In the genomic region with DNA sequence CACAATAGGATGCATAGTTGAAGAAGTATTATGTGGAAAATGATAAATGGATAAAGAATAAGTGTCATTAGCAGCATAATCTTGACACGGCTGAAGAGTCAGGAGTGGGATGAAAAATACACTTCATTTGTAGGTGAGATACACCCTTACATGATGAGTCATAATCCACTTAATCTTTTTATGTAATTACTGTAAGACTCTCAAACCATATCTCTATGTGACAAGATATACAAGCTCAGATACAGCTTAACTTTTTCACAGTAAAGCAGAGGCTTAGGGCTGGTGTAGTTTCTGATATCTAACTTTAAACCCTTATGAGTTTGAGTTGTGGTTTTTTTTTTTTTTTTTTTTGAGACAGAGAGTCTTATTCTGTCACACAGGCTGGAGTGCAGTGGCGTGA, we compare ENCODE assay signal across 2 cellular contexts.
TF ChIP-seq lines count a peak whose summit lies in the region.

No MANE protein-coding gene starts in this region.

TF ChIP-seq in HepG2, 621 proteins besides CTCF, POLR2A, EP300 and RAD21:
- TF ChIP-seq ARNT2 (CRISPR knock-in tag; IDR thresholded peaks at IDR 0.05; ENCODE audit: low read depth) (no peak), CREB1 (IDR thresholded peaks at IDR 0.05) (0 out of 2 replicates have a peak, but pooled peaks have one; percentile 4), CREB1 (CRISPR knock-in tag; IDR thresholded peaks at IDR 0.05) (no peak)

TF ChIP-seq in K562, 482 proteins besides CTCF, POLR2A, EP300 and RAD21:
- TF ChIP-seq TRIM28 (IDR thresholded peaks at IDR 0.05) = no peak
- no peak for TF ChIP-seq THRA (IDR thresholded peaks at IDR 0.05)
- peak; percentile 35; the same call in 1 of the 2 replicates for TF ChIP-seq FOSL1 (tag; conservative IDR thresholded peaks at IDR 0.05)
- no peak for TF ChIP-seq ZNF24 (IDR thresholded peaks at IDR 0.05)
- TF ChIP-seq ZNF780A (CRISPR knock-in tag; IDR thresholded peaks at IDR 0.05) = no peak
- TF ChIP-seq JUND (IDR thresholded peaks at IDR 0.05; ENCODE audit: borderline replicate concordance, low read depth, low read length) = no peak
- TF ChIP-seq JUND (tag; IDR thresholded peaks at IDR 0.05; ENCODE audit: borderline replicate concordance, low read depth, low read length) = peak; percentile 52; the same call in 1 of the 3 replicates
- peak; percentile 47 for TF ChIP-seq ATF3 (IDR thresholded peaks at IDR 0.05)
- TF ChIP-seq ATF3 (CRISPR knock-in tag; conservative IDR thresholded peaks at IDR 0.05) = no peak
- no peak for TF ChIP-seq CBFA2T2 (conservative IDR thresholded peaks at IDR 0.05)
